ENCODE assay signal across 8 cellular contexts in genomic region chr10:22308390-22308789, GRCh38. TPM values are rescaled to one million over a fixed set of nuclear protein-coding genes. Genes with fewer than 3 reads are reported as not detected.
DNase-seq lines count a peak whose midpoint lies in the region; ATAC-seq and TF ChIP-seq lines count a peak whose summit lies in the region.

No MANE protein-coding gene starts in this region.

- H3K4me3 ChIP-seq in RWPE2 (ENCODE audit: severe bottlenecking) (no peak overlapping the region), upper lobe of left lung (no peak overlapping the region), heart left ventricle (no peak overlapping the region)

- intact Hi-C loops in heart left ventricle (cut with DNase I): no loop called here

- H3K36me3 ChIP-seq in RWPE2 (ENCODE audit: low read depth) (no peaks in the 10 kb centered on the region), upper lobe of left lung (no peaks in the 10 kb centered on the region), heart left ventricle (no peaks in the 10 kb centered on the region)

- H3K27me3 ChIP-seq in RWPE2 (ENCODE audit: insufficient read depth, poor library complexity, severe bottlenecking) (no peaks in the 10 kb centered on the region), upper lobe of left lung (no peaks in the 10 kb centered on the region), heart left ventricle (no peaks in the 10 kb centered on the region)

- H3K4me1 ChIP-seq in RWPE2 (ENCODE audit: insufficient read depth, poor library complexity, severe bottlenecking) (peaks cover 7% of the 10 kb centered on the region), upper lobe of left lung (no peaks in the 10 kb centered on the region), heart left ventricle (no peaks in the 10 kb centered on the region)

- DNase-seq in stimulated activated naive CD4-positive, alpha-beta T cell treated with Interleukin-2 at 50 U/mL for 16 hours (lab: John Stamatoyannopoulos, UW): peak; percentile 36
- DNase-seq in stimulated activated naive CD4-positive, alpha-beta T cell (lab: John Stamatoyannopoulos, UW): no peak
- no peak for DNase-seq in RWPE2 (ENCODE audit: low spot score)
- DNase-seq in upper lobe of left lung: no peak
- DNase-seq in COLO668 (lab: John Stamatoyannopoulos, UW; ENCODE audit: unreplicated experiment): no peak
- DNase-seq in heart left ventricle: no peak
- no peak for DNase-seq in NCI-H2227 (lab: John Stamatoyannopoulos, UW; ENCODE audit: unreplicated experiment)

- H3K27ac ChIP-seq in RWPE2 (ENCODE audit: poor library complexity, severe bottlenecking) (no peak overlapping the region), upper lobe of left lung (no peak overlapping the region), heart left ventricle (no peak overlapping the region)

- TF ChIP-seq POLR2A in upper lobe of left lung (IDR thresholded peaks at IDR 0.05) (no peak), heart left ventricle (IDR thresholded peaks at IDR 0.05) (no peak)

- 78 to 83% methylated on average over 2 of the region's 2 CpGs for WGBS in upper lobe of left lung, 2 donors
- 88 to 91% (median 89%) methylated on average over 2 of the region's 2 CpGs for WGBS in heart left ventricle, 4 donors

- TF ChIP-seq CTCF in RWPE2 (IDR thresholded peaks at IDR 0.05; ENCODE audit: poor library complexity, severe bottlenecking) (no peak), upper lobe of left lung (IDR thresholded peaks at IDR 0.05) (no peak), heart left ventricle (IDR thresholded peaks at IDR 0.05) (no peak)

- ATAC-seq in HG02885 (IDR thresholded peaks at IDR 0.05; ENCODE audit: poor library complexity, unreplicated experiment): peak; percentile 99
- ATAC-seq in RWPE2 (ENCODE audit: low read depth): peak; percentile 73
- no peak for ATAC-seq in upper lobe of left lung (ENCODE audit: low FRiP score in 2 of 2)
- ATAC-seq in heart left ventricle: no peak

- no peak for TF ChIP-seq EP300 in upper lobe of left lung (IDR thresholded peaks at IDR 0.05)

- H3K9me3 ChIP-seq in RWPE2 (ENCODE audit: severe bottlenecking): no peaks in the 10 kb centered on the region
- no peaks in the 10 kb centered on the region for H3K9me3 ChIP-seq in upper lobe of left lung
- peaks cover 0 to 6% (median 0%) of the 10 kb centered on the region in 12 donors for H3K9me3 ChIP-seq in heart left ventricle

RNA-seq across cellular contexts. Expression of gene COMMD3, which starts 7.8 kb away (rescaled TPM):
- 100 to 1,000 TPM in 1 of 6 donors, 10 to 100 TPM in 5; 11.0 to 312 (median 39.6) TPM for total RNA-seq in upper lobe of left lung
- total RNA-seq in heart left ventricle: 10 to 100 TPM; 44.4 to 88.3 (median 74.1) TPM
- polyA plus RNA-seq in heart left ventricle: 10 to 100 TPM; 64.4 to 88.5 TPM

RNA-seq across cellular contexts. Expression of gene BMI1, which starts 12.5 kb away (rescaled TPM):
- 10 to 100 TPM; 13.0 to 73.3 (median 41.5) TPM for total RNA-seq in upper lobe of left lung
- 10 to 100 TPM; 27.2 to 48.5 (median 31.1) TPM for total RNA-seq in heart left ventricle
- 10 to 100 TPM; 10.6 to 35.4 TPM for polyA plus RNA-seq in heart left ventricle

RNA-seq across cellular contexts. Expression of gene SPAG6, which starts 36.9 kb away (rescaled TPM):
- total RNA-seq in upper lobe of left lung (10 to 100 TPM in 2 of 6 donors, 1 to 10 TPM in 3, under 1 TPM in 1; 0.74 to 44.1 (median 8.7) TPM), heart left ventricle (under 1 TPM in 1 of 9 donors, not detected in 8; 0.42 TPM)
- polyA plus RNA-seq in heart left ventricle: not detected

Comparison
In these comparisons a context has a peak if more than half of its experiments do, and no peak if none do; other contexts are left out.
1. ATAC-seq: peak in HG02885 (single experiment) and RWPE2 (single experiment); none in upper lobe of left lung (0 of 2) and heart left ventricle (0 of 4).